ENCODE assay signal across 10 cellular contexts in the genomic region with DNA sequence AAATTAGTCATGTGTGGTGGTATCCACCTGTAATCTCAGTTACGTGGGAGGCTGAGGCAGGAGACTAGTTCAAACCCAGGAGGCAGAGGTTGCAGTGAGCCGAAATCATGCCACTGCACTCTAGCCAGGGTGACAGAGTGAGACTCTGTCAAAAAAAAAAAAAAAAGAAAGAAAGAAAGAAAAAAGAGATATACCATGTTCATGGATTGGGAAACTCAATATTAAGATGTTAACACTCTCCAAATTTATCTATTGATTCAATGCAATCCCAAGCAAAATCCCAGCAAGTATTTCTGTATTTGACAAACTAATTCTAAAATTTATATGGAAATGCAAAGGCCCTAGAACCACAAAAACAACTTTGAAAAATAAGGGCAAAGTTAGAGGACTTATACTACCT. TPM values are rescaled to one million over a fixed set of nuclear protein-coding genes. Genes with fewer than 3 reads are reported as not detected.
"Had no signal": no experiment of that assay in that cellular context is flagged by ENCODE, and none has a peak within 500 bp of the region (broad histone marks: within the 10 kb centered on the region; RNA-seq: fewer than 3 reads in every experiment).

No MANE protein-coding gene starts in this region.

- H3K4me1 Mint-ChIP-seq: GM23338 had no signal

- H3K27ac ChIP-seq: GM23248 had no signal

- DNase-seq: GM23248, GOT3, H7, H9, HCEC 1CT, HFFc6 had no signal

- H3K27ac Mint-ChIP-seq: GM23338, H9, HFFc6 had no signal

- H3K4me3 ChIP-seq: GM23248, GM23338, HAP-1 had no signal

- ATAC-seq: GM23338, HCT116 had no signal

- H3K4me3 Mint-ChIP-seq: GM23338, H9, HFFc6 had no signal

- H3K36me3 ChIP-seq: HAP-1 had no signal

RNA-seq across cellular contexts. Expression of a gene that starts 11.0 kb away (rescaled TPM):
- total RNA-seq: GM23248, H4, HFFc6 had no signal
